In the genomic region with DNA sequence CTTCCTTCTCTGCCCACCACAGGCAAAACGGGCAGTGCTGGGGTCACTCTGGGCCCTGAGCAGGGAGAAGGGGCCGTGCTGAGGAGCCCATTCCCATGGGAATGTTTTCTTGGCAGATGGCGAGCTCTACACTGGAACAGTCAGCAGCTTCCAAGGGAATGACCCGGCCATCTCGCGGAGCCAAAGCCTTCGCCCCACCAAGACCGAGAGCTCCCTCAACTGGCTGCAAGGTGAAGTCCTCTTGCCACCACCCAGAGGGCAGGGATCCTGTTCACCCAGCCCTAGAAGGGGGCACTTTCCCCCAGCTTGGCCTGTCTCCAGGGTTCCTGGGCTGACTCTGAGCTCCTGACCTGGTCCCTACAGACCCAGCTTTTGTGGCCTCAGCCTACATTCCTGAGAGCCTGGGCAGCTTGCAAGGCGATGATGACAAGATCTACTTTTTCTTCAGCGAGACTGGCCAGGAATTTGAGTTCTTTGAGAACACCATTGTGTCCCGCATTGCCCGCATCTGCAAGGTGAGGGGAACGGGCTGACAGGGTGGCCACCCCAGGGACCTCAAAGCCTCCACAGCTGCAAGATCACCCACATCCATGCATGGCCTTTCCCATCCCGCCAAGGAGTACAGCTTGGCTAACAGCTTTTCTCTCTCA, we compare ENCODE assay signal across 1 cellular context.
TF ChIP-seq lines count a peak whose summit lies in the region.

No MANE protein-coding gene starts in this region.

TF ChIP-seq in HepG2, 621 proteins besides CTCF, POLR2A, EP300 and RAD21 (continued from another document and continues in another):
- no peak for TF ChIP-seq ZNF766 (CRISPR knock-in tag; IDR thresholded peaks at IDR 0.05; ENCODE audit: borderline replicate concordance)
- no peak for TF ChIP-seq NFE2L1 (CRISPR knock-in tag; IDR thresholded peaks at IDR 0.05; ENCODE audit: borderline replicate concordance)
- TF ChIP-seq TMF1 (CRISPR knock-in tag; IDR thresholded peaks at IDR 0.05; ENCODE audit: low read depth), result no peak
- TF ChIP-seq ELF1 (CRISPR knock-in tag; IDR thresholded peaks at IDR 0.05), result no peak
- no peak for TF ChIP-seq BHLHE40 (IDR thresholded peaks at IDR 0.05; ENCODE audit: low read length)
- no peak for TF ChIP-seq ZNF543 (CRISPR knock-in tag; IDR thresholded peaks at IDR 0.05)
- TF ChIP-seq, protein P1, sequence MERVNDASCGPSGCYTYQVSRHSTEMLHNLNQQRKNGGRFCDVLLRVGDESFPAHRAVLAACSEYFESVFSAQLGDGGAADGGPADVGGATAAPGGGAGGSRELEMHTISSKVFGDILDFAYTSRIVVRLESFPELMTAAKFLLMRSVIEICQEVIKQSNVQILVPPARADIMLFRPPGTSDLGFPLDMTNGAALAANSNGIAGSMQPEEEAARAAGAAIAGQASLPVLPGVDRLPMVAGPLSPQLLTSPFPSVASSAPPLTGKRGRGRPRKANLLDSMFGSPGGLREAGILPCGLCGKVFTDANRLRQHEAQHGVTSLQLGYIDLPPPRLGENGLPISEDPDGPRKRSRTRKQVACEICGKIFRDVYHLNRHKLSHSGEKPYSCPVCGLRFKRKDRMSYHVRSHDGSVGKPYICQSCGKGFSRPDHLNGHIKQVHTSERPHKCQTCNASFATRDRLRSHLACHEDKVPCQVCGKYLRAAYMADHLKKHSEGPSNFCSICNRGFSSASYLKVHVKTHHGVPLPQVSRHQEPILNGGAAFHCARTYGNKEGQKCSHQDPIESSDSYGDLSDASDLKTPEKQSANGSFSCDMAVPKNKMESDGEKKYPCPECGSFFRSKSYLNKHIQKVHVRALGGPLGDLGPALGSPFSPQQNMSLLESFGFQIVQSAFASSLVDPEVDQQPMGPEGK (CRISPR knock-in tag; IDR thresholded peaks at IDR 0.05), result peak; percentile 53; the same call in 1 of the 2 replicates
- TF ChIP-seq ZNF34 (CRISPR knock-in tag; IDR thresholded peaks at IDR 0.05; ENCODE audit: borderline replicate concordance), result no peak
- no peak for TF ChIP-seq ZSCAN20 (CRISPR knock-in tag; IDR thresholded peaks at IDR 0.05; ENCODE audit: borderline replicate concordance)
- TF ChIP-seq ZNF3 (CRISPR knock-in tag; IDR thresholded peaks at IDR 0.05), result no peak
- TF ChIP-seq ZNF12 (CRISPR knock-in tag; IDR thresholded peaks at IDR 0.05), result no peak
- no peak for TF ChIP-seq ZNF274 (CRISPR knock-in tag; IDR thresholded peaks at IDR 0.05)
- TF ChIP-seq ZFP62 (CRISPR knock-in tag; IDR thresholded peaks at IDR 0.05), result no peak
- no peak for TF ChIP-seq RFXAP (CRISPR knock-in tag; IDR thresholded peaks at IDR 0.05; ENCODE audit: borderline replicate concordance)
- TF ChIP-seq ZSCAN25 (CRISPR knock-in tag; IDR thresholded peaks at IDR 0.05), result no peak
- TF ChIP-seq, protein P2, sequence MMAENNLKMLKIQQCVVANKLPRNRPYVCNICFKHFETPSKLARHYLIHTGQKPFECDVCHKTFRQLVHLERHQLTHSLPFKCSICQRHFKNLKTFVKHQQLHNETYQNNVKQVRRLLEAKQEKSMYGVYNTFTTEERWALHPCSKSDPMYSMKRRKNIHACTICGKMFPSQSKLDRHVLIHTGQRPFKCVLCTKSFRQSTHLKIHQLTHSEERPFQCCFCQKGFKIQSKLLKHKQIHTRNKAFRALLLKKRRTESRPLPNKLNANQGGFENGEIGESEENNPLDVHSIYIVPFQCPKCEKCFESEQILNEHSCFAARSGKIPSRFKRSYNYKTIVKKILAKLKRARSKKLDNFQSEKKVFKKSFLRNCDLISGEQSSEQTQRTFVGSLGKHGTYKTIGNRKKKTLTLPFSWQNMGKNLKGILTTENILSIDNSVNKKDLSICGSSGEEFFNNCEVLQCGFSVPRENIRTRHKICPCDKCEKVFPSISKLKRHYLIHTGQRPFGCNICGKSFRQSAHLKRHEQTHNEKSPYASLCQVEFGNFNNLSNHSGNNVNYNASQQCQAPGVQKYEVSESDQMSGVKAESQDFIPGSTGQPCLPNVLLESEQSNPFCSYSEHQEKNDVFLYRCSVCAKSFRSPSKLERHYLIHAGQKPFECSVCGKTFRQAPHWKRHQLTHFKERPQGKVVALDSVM (CRISPR knock-in tag; IDR thresholded peaks at IDR 0.05), result no peak
- no peak for TF ChIP-seq GATA4 (IDR thresholded peaks at IDR 0.05; ENCODE audit: borderline replicate concordance, low read depth)
- TF ChIP-seq ZNF780A (CRISPR knock-in tag; IDR thresholded peaks at IDR 0.05), result no peak
- no peak for TF ChIP-seq BCL6 (CRISPR knock-in tag; IDR thresholded peaks at IDR 0.05)
- no peak for TF ChIP-seq SETDB1 (CRISPR knock-in tag; IDR thresholded peaks at IDR 0.05; ENCODE audit: borderline replicate concordance)
- no peak for TF ChIP-seq SIX1 (CRISPR knock-in tag; IDR thresholded peaks at IDR 0.05; ENCODE audit: borderline replicate concordance)
- TF ChIP-seq, protein P3, sequence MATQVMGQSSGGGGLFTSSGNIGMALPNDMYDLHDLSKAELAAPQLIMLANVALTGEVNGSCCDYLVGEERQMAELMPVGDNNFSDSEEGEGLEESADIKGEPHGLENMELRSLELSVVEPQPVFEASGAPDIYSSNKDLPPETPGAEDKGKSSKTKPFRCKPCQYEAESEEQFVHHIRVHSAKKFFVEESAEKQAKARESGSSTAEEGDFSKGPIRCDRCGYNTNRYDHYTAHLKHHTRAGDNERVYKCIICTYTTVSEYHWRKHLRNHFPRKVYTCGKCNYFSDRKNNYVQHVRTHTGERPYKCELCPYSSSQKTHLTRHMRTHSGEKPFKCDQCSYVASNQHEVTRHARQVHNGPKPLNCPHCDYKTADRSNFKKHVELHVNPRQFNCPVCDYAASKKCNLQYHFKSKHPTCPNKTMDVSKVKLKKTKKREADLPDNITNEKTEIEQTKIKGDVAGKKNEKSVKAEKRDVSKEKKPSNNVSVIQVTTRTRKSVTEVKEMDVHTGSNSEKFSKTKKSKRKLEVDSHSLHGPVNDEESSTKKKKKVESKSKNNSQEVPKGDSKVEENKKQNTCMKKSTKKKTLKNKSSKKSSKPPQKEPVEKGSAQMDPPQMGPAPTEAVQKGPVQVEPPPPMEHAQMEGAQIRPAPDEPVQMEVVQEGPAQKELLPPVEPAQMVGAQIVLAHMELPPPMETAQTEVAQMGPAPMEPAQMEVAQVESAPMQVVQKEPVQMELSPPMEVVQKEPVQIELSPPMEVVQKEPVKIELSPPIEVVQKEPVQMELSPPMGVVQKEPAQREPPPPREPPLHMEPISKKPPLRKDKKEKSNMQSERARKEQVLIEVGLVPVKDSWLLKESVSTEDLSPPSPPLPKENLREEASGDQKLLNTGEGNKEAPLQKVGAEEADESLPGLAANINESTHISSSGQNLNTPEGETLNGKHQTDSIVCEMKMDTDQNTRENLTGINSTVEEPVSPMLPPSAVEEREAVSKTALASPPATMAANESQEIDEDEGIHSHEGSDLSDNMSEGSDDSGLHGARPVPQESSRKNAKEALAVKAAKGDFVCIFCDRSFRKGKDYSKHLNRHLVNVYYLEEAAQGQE (IDR thresholded peaks at IDR 0.05; ENCODE audit: borderline replicate concordance in 1 of 2, low read depth in 1 of 2, low read length in 2 of 2), result no peak
- TF ChIP-seq AKAP8 (CRISPR knock-in tag; IDR thresholded peaks at IDR 0.05), result no peak
- no peak for TF ChIP-seq ZNF644 (CRISPR knock-in tag; IDR thresholded peaks at IDR 0.05; ENCODE audit: low read depth)
- TF ChIP-seq, protein P4, sequence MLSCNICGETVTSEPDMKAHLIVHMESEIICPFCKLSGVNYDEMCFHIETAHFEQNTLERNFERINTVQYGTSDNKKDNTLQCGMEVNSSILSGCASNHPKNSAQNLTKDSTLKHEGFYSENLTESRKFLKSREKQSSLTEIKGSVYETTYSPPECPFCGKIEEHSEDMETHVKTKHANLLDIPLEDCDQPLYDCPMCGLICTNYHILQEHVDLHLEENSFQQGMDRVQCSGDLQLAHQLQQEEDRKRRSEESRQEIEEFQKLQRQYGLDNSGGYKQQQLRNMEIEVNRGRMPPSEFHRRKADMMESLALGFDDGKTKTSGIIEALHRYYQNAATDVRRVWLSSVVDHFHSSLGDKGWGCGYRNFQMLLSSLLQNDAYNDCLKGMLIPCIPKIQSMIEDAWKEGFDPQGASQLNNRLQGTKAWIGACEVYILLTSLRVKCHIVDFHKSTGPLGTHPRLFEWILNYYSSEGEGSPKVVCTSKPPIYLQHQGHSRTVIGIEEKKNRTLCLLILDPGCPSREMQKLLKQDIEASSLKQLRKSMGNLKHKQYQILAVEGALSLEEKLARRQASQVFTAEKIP (CRISPR knock-in tag; IDR thresholded peaks at IDR 0.05; ENCODE audit: borderline replicate concordance), result no peak
- no peak for TF ChIP-seq FOXK1 (CRISPR knock-in tag; IDR thresholded peaks at IDR 0.05; ENCODE audit: borderline replicate concordance, low read depth)
- TF ChIP-seq JDP2 (CRISPR knock-in tag; IDR thresholded peaks at IDR 0.05; ENCODE audit: borderline replicate concordance), result no peak
- TF ChIP-seq FOXA1 (IDR thresholded peaks at IDR 0.05), result no peak
- TF ChIP-seq FOXA1 (CRISPR knock-in tag; IDR thresholded peaks at IDR 0.05), result no peak
- TF ChIP-seq SIX4 (CRISPR knock-in tag; IDR thresholded peaks at IDR 0.05), result no peak
- TF ChIP-seq, protein P5, sequence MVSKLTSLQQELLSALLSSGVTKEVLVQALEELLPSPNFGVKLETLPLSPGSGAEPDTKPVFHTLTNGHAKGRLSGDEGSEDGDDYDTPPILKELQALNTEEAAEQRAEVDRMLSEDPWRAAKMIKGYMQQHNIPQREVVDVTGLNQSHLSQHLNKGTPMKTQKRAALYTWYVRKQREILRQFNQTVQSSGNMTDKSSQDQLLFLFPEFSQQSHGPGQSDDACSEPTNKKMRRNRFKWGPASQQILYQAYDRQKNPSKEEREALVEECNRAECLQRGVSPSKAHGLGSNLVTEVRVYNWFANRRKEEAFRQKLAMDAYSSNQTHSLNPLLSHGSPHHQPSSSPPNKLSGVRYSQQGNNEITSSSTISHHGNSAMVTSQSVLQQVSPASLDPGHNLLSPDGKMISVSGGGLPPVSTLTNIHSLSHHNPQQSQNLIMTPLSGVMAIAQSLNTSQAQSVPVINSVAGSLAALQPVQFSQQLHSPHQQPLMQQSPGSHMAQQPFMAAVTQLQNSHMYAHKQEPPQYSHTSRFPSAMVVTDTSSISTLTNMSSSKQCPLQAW (CRISPR knock-in tag; IDR thresholded peaks at IDR 0.05), result peak; percentile 59; the same call in 1 of the 2 replicates
- no peak for TF ChIP-seq DNMT3B (CRISPR knock-in tag; conservative IDR thresholded peaks at IDR 0.05)
- no peak for TF ChIP-seq HOXD1 (CRISPR knock-in tag; IDR thresholded peaks at IDR 0.05)
- TF ChIP-seq RNF2 (conservative IDR thresholded peaks at IDR 0.05; ENCODE audit: low read depth), result no peak
- no peak for TF ChIP-seq ZNF101 (CRISPR knock-in tag; IDR thresholded peaks at IDR 0.05; ENCODE audit: borderline replicate concordance, low read depth)
- TF ChIP-seq, protein P6, sequence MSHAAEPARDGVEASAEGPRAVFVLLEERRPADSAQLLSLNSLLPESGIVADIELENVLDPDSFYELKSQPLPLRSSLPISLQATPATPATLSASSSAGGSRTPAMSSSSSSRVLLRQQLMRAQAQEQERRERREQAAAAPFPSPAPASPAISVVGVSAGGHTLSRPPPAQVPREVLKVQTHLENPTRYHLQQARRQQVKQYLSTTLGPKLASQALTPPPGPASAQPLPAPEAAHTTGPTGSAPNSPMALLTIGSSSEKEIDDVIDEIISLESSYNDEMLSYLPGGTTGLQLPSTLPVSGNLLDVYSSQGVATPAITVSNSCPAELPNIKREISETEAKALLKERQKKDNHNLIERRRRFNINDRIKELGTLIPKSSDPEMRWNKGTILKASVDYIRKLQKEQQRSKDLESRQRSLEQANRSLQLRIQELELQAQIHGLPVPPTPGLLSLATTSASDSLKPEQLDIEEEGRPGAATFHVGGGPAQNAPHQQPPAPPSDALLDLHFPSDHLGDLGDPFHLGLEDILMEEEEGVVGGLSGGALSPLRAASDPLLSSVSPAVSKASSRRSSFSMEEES (CRISPR knock-in tag; IDR thresholded peaks at IDR 0.05), result no peak
- TF ChIP-seq JUND (CRISPR knock-in tag; IDR thresholded peaks at IDR 0.05), result no peak
- TF ChIP-seq, protein P7, sequence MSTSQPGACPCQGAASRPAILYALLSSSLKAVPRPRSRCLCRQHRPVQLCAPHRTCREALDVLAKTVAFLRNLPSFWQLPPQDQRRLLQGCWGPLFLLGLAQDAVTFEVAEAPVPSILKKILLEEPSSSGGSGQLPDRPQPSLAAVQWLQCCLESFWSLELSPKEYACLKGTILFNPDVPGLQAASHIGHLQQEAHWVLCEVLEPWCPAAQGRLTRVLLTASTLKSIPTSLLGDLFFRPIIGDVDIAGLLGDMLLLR (CRISPR knock-in tag; IDR thresholded peaks at IDR 0.05), result peak; percentile 24; the same call in 1 of the 2 replicates
- TF ChIP-seq, protein P8, sequence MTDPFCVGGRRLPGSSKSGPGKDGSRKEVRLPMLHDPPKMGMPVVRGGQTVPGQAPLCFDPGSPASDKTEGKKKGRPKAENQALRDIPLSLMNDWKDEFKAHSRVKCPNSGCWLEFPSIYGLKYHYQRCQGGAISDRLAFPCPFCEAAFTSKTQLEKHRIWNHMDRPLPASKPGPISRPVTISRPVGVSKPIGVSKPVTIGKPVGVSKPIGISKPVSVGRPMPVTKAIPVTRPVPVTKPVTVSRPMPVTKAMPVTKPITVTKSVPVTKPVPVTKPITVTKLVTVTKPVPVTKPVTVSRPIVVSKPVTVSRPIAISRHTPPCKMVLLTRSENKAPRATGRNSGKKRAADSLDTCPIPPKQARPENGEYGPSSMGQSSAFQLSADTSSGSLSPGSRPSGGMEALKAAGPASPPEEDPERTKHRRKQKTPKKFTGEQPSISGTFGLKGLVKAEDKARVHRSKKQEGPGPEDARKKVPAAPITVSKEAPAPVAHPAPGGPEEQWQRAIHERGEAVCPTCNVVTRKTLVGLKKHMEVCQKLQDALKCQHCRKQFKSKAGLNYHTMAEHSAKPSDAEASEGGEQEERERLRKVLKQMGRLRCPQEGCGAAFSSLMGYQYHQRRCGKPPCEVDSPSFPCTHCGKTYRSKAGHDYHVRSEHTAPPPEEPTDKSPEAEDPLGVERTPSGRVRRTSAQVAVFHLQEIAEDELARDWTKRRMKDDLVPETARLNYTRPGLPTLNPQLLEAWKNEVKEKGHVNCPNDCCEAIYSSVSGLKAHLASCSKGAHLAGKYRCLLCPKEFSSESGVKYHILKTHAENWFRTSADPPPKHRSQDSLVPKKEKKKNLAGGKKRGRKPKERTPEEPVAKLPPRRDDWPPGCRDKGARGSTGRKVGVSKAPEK (CRISPR knock-in tag; IDR thresholded peaks at IDR 0.05; ENCODE audit: borderline replicate concordance), result no peak
